Comparison of ENCODE assay signal across 32 cellular contexts in the genomic region with DNA sequence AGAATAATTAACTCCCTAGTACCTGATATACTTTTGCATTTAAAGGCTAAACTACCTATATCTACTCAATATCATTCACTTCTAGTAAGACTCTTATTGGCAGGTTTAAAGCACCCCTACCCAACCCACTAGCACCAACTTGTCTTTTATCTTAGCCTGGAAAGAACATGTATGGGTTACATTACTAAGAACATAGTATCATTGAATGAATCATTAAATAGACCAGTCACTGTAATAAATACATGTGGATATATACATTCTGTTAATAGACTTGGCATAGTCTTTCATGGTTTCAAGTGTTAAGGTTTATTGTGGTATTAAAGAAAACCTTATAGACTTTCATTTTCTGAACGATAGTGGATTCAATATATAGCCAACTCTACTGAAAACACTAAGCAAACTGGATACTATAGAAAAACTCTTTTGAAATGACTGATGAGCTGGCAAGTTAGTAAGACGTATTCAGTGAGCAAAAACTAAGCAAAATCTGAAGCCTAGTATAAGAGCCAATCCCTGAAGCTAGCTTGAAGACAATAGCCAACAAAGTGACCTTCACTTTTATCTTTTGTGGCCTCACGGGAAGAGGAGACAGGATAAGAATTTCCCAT.
"Had no signal": no experiment of that assay in that cellular context is flagged by ENCODE, and none has a peak within 500 bp of the region (broad histone marks: within the 10 kb centered on the region; RNA-seq: fewer than 3 reads in every experiment).

No MANE protein-coding gene starts in this region.

- H3K36me3 ChIP-seq: adrenal gland, breast epithelium, Peyer's patch, WERI-Rb-1 had no signal

- H3K27ac Mint-ChIP-seq: activated CD4-positive, alpha-beta memory T cell treated with anti-CD3 and anti-CD28 coated beads, Interleukin-2, amount 10 ng/mL, durations not matched to agents 7 days and 5 days; activated naive CD4-positive, alpha-beta T cell treated with anti-CD3 and anti-CD28 coated beads, Interleukin-2, amount 10 ng/mL, durations not matched to agents 7 days and 5 days; activated naive CD8-positive, alpha-beta T cell treated with anti-CD3 and anti-CD28 coated beads, Interleukin-2, amount 10 ng/mL, durations not matched to agents 7 days and 5 days had no signal

- H3K27me3 ChIP-seq: adrenal gland, body of pancreas, breast epithelium, Peyer's patch had no signal

- H3K4me1 ChIP-seq: body of pancreas, breast epithelium, Peyer's patch had no signal

- H3K4me3 ChIP-seq: adrenal gland, body of pancreas, breast epithelium, Peyer's patch had no signal

- ATAC-seq: body of pancreas, PC-3, SK-N-SH treated with all-trans-retinoic acid at 6 μM for 48 hours, T-cell had no signal

- H3K27me3 Mint-ChIP-seq: activated CD4-positive, alpha-beta memory T cell treated with anti-CD3 and anti-CD28 coated beads, Interleukin-2, amount 10 ng/mL, durations not matched to agents 7 days and 5 days; T-cell had no signal

- H3K27ac ChIP-seq: adrenal gland, body of pancreas, breast epithelium, KMS-11, Peyer's patch, WERI-Rb-1 had no signal

- DNase-seq: activated CD4-positive, alpha-beta memory T cell treated with anti-CD3 and anti-CD28 coated beads, Interleukin-2, amount 10 ng/mL, durations not matched to agents 7 days and 5 days; activated CD4-positive, alpha-beta T cell treated with anti-CD3 and anti-CD28 coated beads for 4 hours; activated CD4-positive, CD25-positive, alpha-beta regulatory T cell; activated CD8-positive, alpha-beta memory T cell treated with anti-CD3 and anti-CD28 coated beads, Interleukin-2, amount 50 U/mL, for 4 hours; activated gamma-delta T cell treated with Interleukin-2 at 50 U/mL for 16 hours; activated naive CD4-positive, alpha-beta T cell treated with anti-CD3 and anti-CD28 coated beads, Interleukin-2, amount 10 ng/mL, durations not matched to agents 7 days and 5 days; activated naive CD8-positive, alpha-beta T cell treated with anti-CD3 and anti-CD28 coated beads, Interleukin-2, amount 10 ng/mL, durations not matched to agents 7 days and 5 days; activated T-cell treated with anti-CD3 and anti-CD28 coated beads, Interleukin-2, amount 50 U/mL, for 1 hour; adrenal gland; body of pancreas; NCI-H1092 treated with DMSO at 0.1 percent for 48 hours; NCI-H1417; NCI-H146; NCI-H187; NCI-H2029 treated with DMSO at 0.1 percent for 48 hours; NCI-H2107; NCI-H2171; NCI-H510A; NCI-H526; NCI-H748 treated with DMSO at 0.1 percent for 48 hours; NK-92 treated with Interleukin-12 subunit alpha and Interleukin-12 subunit beta, amount 100 ng/mL, for 24 hours; PC-3; Peyer's patch; RPMI8226; SHP77 treated with DMSO at 0.1 percent for 48 hours; T-cell; T-helper 2 cell; T-helper 9 cell; WERI-Rb-1 had no signal

- H3K9me3 ChIP-seq: adrenal gland, body of pancreas, breast epithelium, Peyer's patch had no signal

- H3K4me3 Mint-ChIP-seq: activated CD4-positive, alpha-beta memory T cell treated with anti-CD3 and anti-CD28 coated beads, Interleukin-2, amount 10 ng/mL, durations not matched to agents 7 days and 5 days; activated naive CD4-positive, alpha-beta T cell treated with anti-CD3 and anti-CD28 coated beads, Interleukin-2, amount 10 ng/mL, durations not matched to agents 7 days and 5 days; activated naive CD8-positive, alpha-beta T cell treated with anti-CD3 and anti-CD28 coated beads, Interleukin-2, amount 10 ng/mL, durations not matched to agents 7 days and 5 days; T-cell had no signal
